In genomic region chr1:203765029-203765837, GRCh38 we compare ENCODE assay signal across 9 cellular contexts. TPM values are rescaled to one million over a fixed set of nuclear protein-coding genes. Genes with fewer than 3 reads are reported as not detected.
A peak's percentile ranks its signal among the peaks of the same experiment; 100 is the strongest.
DNase-seq lines count a peak whose midpoint lies in the region; ATAC-seq, FAIRE-seq and TF ChIP-seq lines count a peak whose summit lies in the region.
"Had no signal": no experiment of that assay in that cellular context is flagged by ENCODE, and none has a peak within 500 bp of the region (broad histone marks: within the 10 kb centered on the region; RNA-seq: fewer than 3 reads in every experiment).

Gene LAX1, plus strand, starts transcription at chr1:203765183. Its CDS starts 383 bp downstream, at chr1:203765566.

- 59 to 63% methylated on average over 16 of the region's 16 CpGs for WGBS in pancreas, 2 donors

- no peaks in the 10 kb centered on the region for H3K79me2 ChIP-seq in Karpas-422 (ENCODE audit: low read length)

- H3K9me2 ChIP-seq in Karpas-422 (replicated peaks; ENCODE audit: insufficient read depth, low read length), result no peaks in the 10 kb centered on the region

- no peak within 1 kb of the TSS for H3K4me2 ChIP-seq in Karpas-422 (ENCODE audit: low read depth, low read length, poor library complexity, severe bottlenecking)

- peak; percentile 74 for ATAC-seq in HG03442 (IDR thresholded peaks at IDR 0.05; ENCODE audit: unreplicated experiment)
- ATAC-seq in pancreas, result no peak

- in situ Hi-C loops in GM18951 (cut with MboI; ENCODE audit: low sequenced_read_pairs, unreplicated experiment), result no loop called here

- H3K4me3 ChIP-seq in mucosa of rectum (ENCODE audit: low read length in 2 of 2), result peak within 1 kb of the TSS; percentile 52 to 78
- no peak within 1 kb of the TSS for H3K4me3 ChIP-seq in Karpas-422 (ENCODE audit: low read length)
- no peak within 1 kb of the TSS for H3K4me3 ChIP-seq in pancreas

- H3K27ac ChIP-seq in mucosa of rectum (ENCODE audit: low read depth in 2 of 2, low read length in 2 of 2), result peak within 1 kb of the TSS; percentile 79 to 89
- no peak within 1 kb of the TSS for H3K27ac ChIP-seq in Karpas-422 (ENCODE audit: low read length)
- no peak within 1 kb of the TSS for H3K27ac ChIP-seq in pancreas

- H3K36me3 ChIP-seq in mucosa of rectum (ENCODE audit: control insufficient read depth in 2 of 2, insufficient read depth in 2 of 2, low read length in 2 of 2), result no peaks in the 10 kb centered on the region
- H3K36me3 ChIP-seq in Karpas-422 (ENCODE audit: insufficient read depth, low read length), result no peaks in the 10 kb centered on the region
- H3K36me3 ChIP-seq in pancreas, result no peaks in the 10 kb centered on the region

- H2AFZ ChIP-seq in Karpas-422 (ENCODE audit: low read length), result no peak within 1 kb of the TSS

- H3K4me1 ChIP-seq in mucosa of rectum (ENCODE audit: control insufficient read depth in 2 of 2, insufficient read depth in 2 of 2, low read length in 2 of 2) (peaks cover 6 to 10% of the 10 kb centered on the region in 2 donors), Karpas-422 (ENCODE audit: low read length) (no peaks in the 10 kb centered on the region), pancreas (no peaks in the 10 kb centered on the region)

- H3K9me3 ChIP-seq in mucosa of rectum (ENCODE audit: control insufficient read depth in 2 of 2, low read length in 2 of 2) (no peaks in the 10 kb centered on the region), Karpas-422 (ENCODE audit: low read length) (no peaks in the 10 kb centered on the region), pancreas (no peaks in the 10 kb centered on the region)

- no peaks in the 10 kb centered on the region for H3K27me3 ChIP-seq in mucosa of rectum (ENCODE audit: control insufficient read depth in 2 of 2, insufficient read depth in 2 of 2, low read length in 2 of 2)
- H3K27me3 ChIP-seq in Karpas-422 (ENCODE audit: low read length), result no peaks in the 10 kb centered on the region
- H3K27me3 ChIP-seq in pancreas, result no peaks in the 10 kb centered on the region

- TF ChIP-seq CTCF in pancreas (IDR thresholded peaks at IDR 0.05), result no peak

- H3K9ac ChIP-seq in mucosa of rectum (ENCODE audit: low read depth in 1 of 2, low read length in 2 of 2) (peak within 1 kb of the TSS; percentile 59 to 74), Karpas-422 (ENCODE audit: low read length) (no peak within 1 kb of the TSS)

- no peak for FAIRE-seq in pancreas (lab: Jason Lieb, UNC)

- DNase-seq in activated CD8-positive, alpha-beta memory T cell treated with anti-CD3 and anti-CD28 coated beads for 4 hours (ENCODE audit: low read depth in 2 of 2), result peak; percentile 67 to 79
- no peak for DNase-seq in Karpas-422
- DNase-seq in NOMO-1 (lab: John Stamatoyannopoulos, UW; ENCODE audit: unreplicated experiment in 2 of 2), result no peak
- DNase-seq in pancreas, result no peak
- no peak for DNase-seq in amygdala (lab: John Stamatoyannopoulos, UW)

- TF ChIP-seq POLR2A in GM18951 (IDR thresholded peaks at IDR 0.05; ENCODE audit: extremely low read depth, insufficient read depth, insufficient read length), result peak; percentile 69

- H4K20me1 ChIP-seq in Karpas-422 (ENCODE audit: insufficient read depth, low read depth, low read length), result no peaks in the 10 kb centered on the region

- intact Hi-C loops in pancreas (cut with DNase I), result no loop called here

RNA-seq across cellular contexts. Expression of gene LAX1, which starts in this region (rescaled TPM):
- total RNA-seq in Karpas-422 (2014; rRNA removed; shearing (Covaris generic); ENCODE audit: low replicate concordance), result not detected in 2 replicates
- total RNA-seq in pancreas, result 1 to 10 TPM in 1 of 6 donors, under 1 TPM in 5; 0.09 to 1.0 (median 0.26) TPM
- under 1 TPM in 1 of 2 donors, not detected in 1; 0.08 TPM for polyA plus RNA-seq in pancreas
- total RNA-seq: LHCN-M2 had no signal

Comparison
In these comparisons a context has a peak if more than half of its experiments do, and no peak if none do; other contexts are left out.
1. DNase-seq: peak in activated CD8-positive, alpha-beta memory T cell treated with anti-CD3 and anti-CD28 coated beads for 4 hours (2 of 2); none in Karpas-422 (single experiment), NOMO-1 (0 of 2), pancreas (0 of 6) and amygdala (0 of 56).
2. H3K27ac ChIP-seq: peak in mucosa of rectum (2 of 2); none in Karpas-422 (single experiment) and pancreas (0 of 4).
3. H3K4me3 ChIP-seq: peak in mucosa of rectum (2 of 2); none in Karpas-422 (single experiment) and pancreas (0 of 4).